25 cellular contexts compared by ENCODE assay signal in the genomic region with DNA sequence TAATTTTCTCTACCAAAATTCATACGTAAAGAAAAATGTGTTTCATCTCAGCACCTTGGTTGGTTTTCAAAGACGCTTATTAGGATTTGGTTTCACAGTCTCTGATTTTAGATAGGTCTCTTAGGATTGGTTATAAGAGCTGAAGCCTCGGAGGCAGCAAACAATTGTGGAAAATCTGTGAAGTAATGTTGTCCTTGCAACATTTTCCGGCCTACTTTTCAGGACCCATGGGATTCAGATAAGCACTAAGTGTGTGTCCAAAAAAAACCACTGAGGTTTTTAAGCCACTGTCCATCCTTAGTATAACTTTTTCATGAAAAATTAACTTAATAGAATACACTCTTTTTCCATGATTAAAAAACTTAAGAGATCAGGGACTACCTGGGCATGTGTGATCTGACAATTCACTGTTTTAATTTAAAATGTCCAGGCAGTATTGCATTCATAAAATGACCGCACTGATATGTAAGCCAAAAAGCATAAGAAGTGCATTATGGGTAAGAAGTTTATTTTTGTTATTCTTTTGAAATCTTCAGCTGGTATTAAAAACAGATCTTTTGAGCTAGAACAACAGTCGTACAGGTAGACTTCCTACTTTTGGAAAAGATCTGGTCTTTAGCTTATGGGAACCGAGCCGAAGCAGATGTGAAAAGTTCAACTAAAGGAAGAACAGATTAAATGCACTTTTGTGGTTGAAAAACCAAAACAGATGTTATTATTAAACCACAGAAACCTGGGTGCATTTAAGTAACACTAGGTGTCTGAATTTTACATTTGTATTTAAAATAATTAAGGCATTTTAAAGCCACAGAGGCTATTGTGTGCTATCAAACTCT.
A peak's percentile ranks its signal among the peaks of the same experiment; 100 is the strongest.
DNase-seq lines count a peak whose midpoint lies in the region; ATAC-seq and TF ChIP-seq lines count a peak whose summit lies in the region.
"Had no signal": no experiment of that assay in that cellular context is flagged by ENCODE, and none has a peak within 500 bp of the region (broad histone marks: within the 10 kb centered on the region; RNA-seq: fewer than 3 reads in every experiment).

No MANE protein-coding gene starts in this region.

- TF ChIP-seq CTCF in breast epithelium (IDR thresholded peaks at IDR 0.05) (no peak), MCF 10A (IDR thresholded peaks at IDR 0.05; ENCODE audit: unreplicated experiment) (no peak), fibroblast of pulmonary artery (IDR thresholded peaks at IDR 0.05; ENCODE audit: low read length, missing control alignments) (no peak), osteocyte (IDR thresholded peaks at IDR 0.05) (no peak)

- no peak for TF ChIP-seq POLR2A in breast epithelium (IDR thresholded peaks at IDR 0.05)

- intact Hi-C loops in breast epithelium (cut with DNase I; ENCODE audit: low total_unique reads): no loop called here
- intact Hi-C loops in MCF 10A (cut with micrococcal nuclease): no loop called here

- CTCF ChIA-PET in MCF 10A (lab: Yijun Ruan, JAX): no interaction called here

- POLR2A ChIA-PET in MCF 10A (lab: Yijun Ruan, JAX): no interaction called here

- H3K9me3 Mint-ChIP-seq in MCF 10A (ENCODE audit: unreplicated experiment) (no peaks in the 10 kb centered on the region), osteocyte (ENCODE audit: unreplicated experiment) (no peaks in the 10 kb centered on the region)
- H3K9me3 Mint-ChIP-seq: HFFc6, immature natural killer cell had no signal

- H3K4me1 ChIP-seq in breast epithelium: no peaks in the 10 kb centered on the region
- H3K4me1 ChIP-seq: BE2C had no signal

- no TSS peak for BruUV-seq in MCF 10A (replicated peaks; lab: Mats Ljungman, UMichigan)

- no peak overlapping the region for H3K27ac Mint-ChIP-seq in MCF 10A (ENCODE audit: low read depth, unreplicated experiment)
- H3K27ac Mint-ChIP-seq in osteocyte (ENCODE audit: unreplicated experiment): peak overlapping the region; percentile 21
- H3K27ac Mint-ChIP-seq: HFFc6, immature natural killer cell had no signal

- ATAC-seq in GM21786 (IDR thresholded peaks at IDR 0.05; ENCODE audit: unreplicated experiment) (no peak), GM21576 (IDR thresholded peaks at IDR 0.05; ENCODE audit: unreplicated experiment) (no peak)
- ATAC-seq: lower lobe of right lung, Panc1 had no signal

- H3K36me3 Mint-ChIP-seq in MCF 10A (ENCODE audit: insufficient read depth, unreplicated experiment) (no peaks in the 10 kb centered on the region), osteocyte (ENCODE audit: unreplicated experiment) (no peaks in the 10 kb centered on the region)
- H3K36me3 Mint-ChIP-seq: immature natural killer cell had no signal

- H3K27ac ChIP-seq in breast epithelium: peak overlapping the region; percentile 8
- H3K27ac ChIP-seq: 22Rv1, lower lobe of right lung had no signal

- DNase-seq in breast epithelium (ENCODE audit: low spot score in 2 of 2) (no peak), MCF 10A (ENCODE audit: unreplicated experiment) (no peak), fibroblast of pulmonary artery (ENCODE audit: low read depth) (peak; percentile 92), osteocyte (ENCODE audit: extremely low spot score, unreplicated experiment) (no peak), NCI-H2171 (lab: John Stamatoyannopoulos, UW) (no peak), ACHN (no peak)
- DNase-seq: activated CD4-positive, alpha-beta T cell treated with anti-CD3 and anti-CD28 coated beads for 4 hours; activated CD8-positive, alpha-beta memory T cell treated with anti-CD3 and anti-CD28 coated beads, Interleukin-2, amount 50 U/mL, for 4 hours; activated effector memory CD4-positive, alpha-beta T cell treated with anti-CD3 and anti-CD28 coated beads, Interleukin-2, amount 50 U/mL, for 16 hours; BE2C; GDM1; HFFc6; immature natural killer cell; Kasumi-1; lower lobe of right lung; NCI-H1417 treated with DMSO at 0.1 percent for 48 hours; NCI-H774; SK-N-SH; stimulated activated CD4-positive, alpha-beta T cell treated with anti-CD3 and anti-CD28 coated beads, Interleukin-4, amount 100 ng/mL, for 1 hour had no signal

- no peaks in the 10 kb centered on the region for H3K9me3 ChIP-seq in breast epithelium
- H3K9me3 ChIP-seq: BE2C, lower lobe of right lung, ovary, SK-N-SH had no signal

- H3K27me3 ChIP-seq in breast epithelium: no peaks in the 10 kb centered on the region
- H3K27me3 ChIP-seq: BE2C, ovary had no signal

- in situ Hi-C loops in ACHN (cut with HindIII; ENCODE audit: low pct_ligation_motif_present, low pct_unique_long_range_greater_than_20kb, low sequenced_read_pairs): no loop called here

- no peak overlapping the region for H3K4me3 Mint-ChIP-seq in MCF 10A (ENCODE audit: unreplicated experiment)
- no peak overlapping the region for H3K4me3 Mint-ChIP-seq in osteocyte (ENCODE audit: unreplicated experiment)
- H3K4me3 Mint-ChIP-seq: HFFc6, immature natural killer cell had no signal

- H3K4me1 Mint-ChIP-seq in MCF 10A (ENCODE audit: insufficient read depth, unreplicated experiment) (peaks cover 22% of the 10 kb centered on the region), osteocyte (ENCODE audit: unreplicated experiment) (peaks cover 48% of the 10 kb centered on the region)
- H3K4me1 Mint-ChIP-seq: immature natural killer cell had no signal

- no peaks in the 10 kb centered on the region for H3K36me3 ChIP-seq in breast epithelium
- H3K36me3 ChIP-seq: BE2C, lower lobe of right lung, ovary had no signal

- H3K27me3 Mint-ChIP-seq in MCF 10A (ENCODE audit: insufficient read depth, unreplicated experiment) (no peaks in the 10 kb centered on the region), osteocyte (ENCODE audit: unreplicated experiment) (no peaks in the 10 kb centered on the region)

- H3K4me3 ChIP-seq in breast epithelium: no peak overlapping the region
- H3K4me3 ChIP-seq in fibroblast of pulmonary artery (replicated peaks; ENCODE audit: low read depth, low read length): no peak overlapping the region
- H3K4me3 ChIP-seq: lower lobe of right lung, ovary, skin epidermis had no signal
